In genomic region chr11:82969811-82970210, GRCh38 we compare ENCODE assay signal across 11 cellular contexts.
DNase-seq lines count a peak whose midpoint lies in the region; ATAC-seq and TF ChIP-seq lines count a peak whose summit lies in the region.
"Had no signal": no experiment of that assay in that cellular context is flagged by ENCODE, and none has a peak within 500 bp of the region (broad histone marks: within the 10 kb centered on the region; RNA-seq: fewer than 3 reads in every experiment).

No MANE protein-coding gene starts in this region.

- H3K9me3 Mint-ChIP-seq in activated CD4-positive, alpha-beta T cell treated with anti-CD3 and anti-CD28 coated beads, Interleukin-2, amount 10 ng/mL, durations not matched to agents 7 days and 5 days: peaks cover 19% of the 10 kb centered on the region
- peaks cover 0 to 7% of the 10 kb centered on the region in 2 donors for H3K9me3 Mint-ChIP-seq in stimulated activated naive B cell treated with anti-CD40 and anti-IgM and Interleukin-4, amounts not matched to agents 10 μg/mL and 1 μg/mL and 100 μg/mL, for 72 hours
- H3K9me3 Mint-ChIP-seq: brain had no signal

- peak overlapping the region; percentile 33 for H3K4me3 Mint-ChIP-seq in activated CD4-positive, alpha-beta T cell treated with anti-CD3 and anti-CD28 coated beads, Interleukin-2, amount 10 ng/mL, durations not matched to agents 7 days and 5 days
- peak overlapping the region in 1 of 2 donors; percentile 44 for H3K4me3 Mint-ChIP-seq in stimulated activated naive B cell treated with anti-CD40 and anti-IgM and Interleukin-4, amounts not matched to agents 10 μg/mL and 1 μg/mL and 100 μg/mL, for 72 hours

- no peak overlapping the region for H3K9ac ChIP-seq in PC-3 (ENCODE audit: low read length)

- H3K4me3 ChIP-seq in PC-3 (ENCODE audit: low read length): no peak overlapping the region
- H3K4me3 ChIP-seq: PC-9 had no signal

- H3K27ac Mint-ChIP-seq in activated CD4-positive, alpha-beta T cell treated with anti-CD3 and anti-CD28 coated beads, Interleukin-2, amount 10 ng/mL, durations not matched to agents 7 days and 5 days: no peak overlapping the region
- H3K27ac Mint-ChIP-seq in stimulated activated naive B cell treated with anti-CD40 and anti-IgM and Interleukin-4, amounts not matched to agents 10 μg/mL and 1 μg/mL and 100 μg/mL, for 72 hours: peak overlapping the region; percentile 59
- H3K27ac Mint-ChIP-seq: brain had no signal

- H3K9me3 ChIP-seq in PC-3 (ENCODE audit: low read length): no peaks in the 10 kb centered on the region

- no peaks in the 10 kb centered on the region for H3K79me2 ChIP-seq in PC-3 (ENCODE audit: low read length)

- no peak overlapping the region for H3K27ac ChIP-seq in PC-3 (ENCODE audit: low read length)
- H3K27ac ChIP-seq: PC-9 had no signal

- no peaks in the 10 kb centered on the region for H3K36me3 ChIP-seq in PC-3 (ENCODE audit: low read depth, low read length)

- no peaks in the 10 kb centered on the region for H4K20me1 ChIP-seq in PC-3 (ENCODE audit: low read length)

- intact Hi-C loops in PC-3 (cut with micrococcal nuclease): loop anchor here (5.0 kb wide), 1 partner anchor 847 kb away; no protein-coding TSS in a partner anchor

- no peaks in the 10 kb centered on the region for H3K9me2 ChIP-seq in PC-3 (replicated peaks; ENCODE audit: low read length)

- H3K27me3 Mint-ChIP-seq in activated CD4-positive, alpha-beta T cell treated with anti-CD3 and anti-CD28 coated beads, Interleukin-2, amount 10 ng/mL, durations not matched to agents 7 days and 5 days: peaks cover 10% of the 10 kb centered on the region
- H3K27me3 Mint-ChIP-seq in stimulated activated naive B cell treated with anti-CD40 and anti-IgM and Interleukin-4, amounts not matched to agents 10 μg/mL and 1 μg/mL and 100 μg/mL, for 72 hours: no peaks in the 10 kb centered on the region
- H3K27me3 Mint-ChIP-seq: brain had no signal

- no peak for DNase-seq in activated CD4-positive, alpha-beta T cell treated with anti-CD3 and anti-CD28 coated beads, Interleukin-2, amount 10 ng/mL, durations not matched to agents 7 days and 5 days
- no peak for DNase-seq in activated CD4-positive, alpha-beta T cell treated with anti-CD3 and anti-CD28 coated beads for 1 hour
- peak; percentile 26 for DNase-seq in stimulated activated naive B cell treated with anti-CD40 and anti-IgM and Interleukin-4, amounts not matched to agents 10 μg/mL and 1 μg/mL and 100 μg/mL, for 72 hours
- DNase-seq in NCI-H2171 treated with DMSO at 0.1 percent for 48 hours (lab: John Stamatoyannopoulos, UW) (no peak), PC-3 (no peak), G401 (ENCODE audit: low spot score) (no peak)
- DNase-seq: activated CD4-positive, CD25-positive, alpha-beta regulatory T cell; PC-9 had no signal

- ATAC-seq in GM21825 (IDR thresholded peaks at IDR 0.05; ENCODE audit: unreplicated experiment) (peak; percentile 94), HG03442 (IDR thresholded peaks at IDR 0.05; ENCODE audit: unreplicated experiment) (peak; percentile 93), PC-3 (no peak)
- peak; percentile 95 to 96 for ATAC-seq in stimulated activated naive B cell treated with anti-CD40 and anti-IgM and Interleukin-4, amounts not matched to agents 10 μg/mL and 1 μg/mL and 100 μg/mL, for 72 hours (replicated peaks)

- peaks cover 29% of the 10 kb centered on the region for H3K4me1 Mint-ChIP-seq in activated CD4-positive, alpha-beta T cell treated with anti-CD3 and anti-CD28 coated beads, Interleukin-2, amount 10 ng/mL, durations not matched to agents 7 days and 5 days
- peaks cover 21 to 71% of the 10 kb centered on the region in 2 donors for H3K4me1 Mint-ChIP-seq in stimulated activated naive B cell treated with anti-CD40 and anti-IgM and Interleukin-4, amounts not matched to agents 10 μg/mL and 1 μg/mL and 100 μg/mL, for 72 hours
- H3K4me1 Mint-ChIP-seq: brain had no signal

- CTCF ChIA-PET in activated CD4-positive, alpha-beta T cell treated with anti-CD3 and anti-CD28 coated beads, Interleukin-2, amount 10 ng/mL, durations not matched to agents 7 days and 5 days (lab: Charles Lee): no interaction called here
- CTCF ChIA-PET in PC-3 (lab: Charles Lee): no interaction called here

- no TSS peak for BruUV-seq in PC-3 (replicated peaks; lab: Mats Ljungman, UMichigan)

- POLR2A ChIA-PET in activated CD4-positive, alpha-beta T cell treated with anti-CD3 and anti-CD28 coated beads, Interleukin-2, amount 10 ng/mL, durations not matched to agents 7 days and 5 days (lab: Charles Lee): no interaction called here
- POLR2A ChIA-PET in PC-3 (lab: Charles Lee; ENCODE audit: unreplicated experiment): interaction anchor here (0.5 kb wide), 1 partner anchor 76 kb away, joined by 3 read pairs; no protein-coding TSS in a partner anchor

- H3K27me3 ChIP-seq in PC-3 (ENCODE audit: low read length): no peaks in the 10 kb centered on the region

- no peak overlapping the region for H3K4me2 ChIP-seq in PC-3 (ENCODE audit: low read length)
- H3K4me2 ChIP-seq: PC-9 had no signal

- H3F3A ChIP-seq in PC-3 (ENCODE audit: low read length, unreplicated experiment): no peaks in the 10 kb centered on the region

- in situ Hi-C loops in G401 (cut with HindIII; ENCODE audit: low sequenced_read_pairs): no loop called here

- peaks cover 2% of the 10 kb centered on the region for H3K4me1 ChIP-seq in PC-3 (ENCODE audit: insufficient read depth, low read length)

- peaks cover 14% of the 10 kb centered on the region for H3K36me3 Mint-ChIP-seq in activated CD4-positive, alpha-beta T cell treated with anti-CD3 and anti-CD28 coated beads, Interleukin-2, amount 10 ng/mL, durations not matched to agents 7 days and 5 days (ENCODE audit: low read depth)
- peaks cover 4 to 6% of the 10 kb centered on the region in 2 donors for H3K36me3 Mint-ChIP-seq in stimulated activated naive B cell treated with anti-CD40 and anti-IgM and Interleukin-4, amounts not matched to agents 10 μg/mL and 1 μg/mL and 100 μg/mL, for 72 hours
- H3K36me3 Mint-ChIP-seq: brain had no signal

- TF ChIP-seq CTCF in PC-3 (conservative IDR thresholded peaks at IDR 0.05; ENCODE audit: low read depth, low read length): no peak

- H2AFZ ChIP-seq in PC-3 (ENCODE audit: low read length): no peak overlapping the region
- H2AFZ ChIP-seq: PC-9 had no signal
